Comparison of ENCODE assay signal across 21 cellular contexts in genomic region chr7:145692237-145692950, GRCh38.
DNase-seq lines count a peak whose midpoint lies in the region; FAIRE-seq and TF ChIP-seq lines count a peak whose summit lies in the region.
"Had no signal": no experiment of that assay in that cellular context is flagged by ENCODE, and none has a peak within 500 bp of the region (broad histone marks: within the 10 kb centered on the region; RNA-seq: fewer than 3 reads in every experiment).

No MANE protein-coding gene starts in this region.

- CTCF ChIA-PET in Caco-2 (lab: Charles Lee) (interaction anchor here (0.6 kb wide), 1 partner anchor 20 kb away, joined by 3 read pairs; no protein-coding TSS in a partner anchor), RWPE1 (lab: Yijun Ruan, JAX) (no interaction called here)

- intact Hi-C loops in Caco-2 (cut with micrococcal nuclease; ENCODE audit: unreplicated experiment) = no loop called here

- no peak overlapping the region for H3K4me3 Mint-ChIP-seq in Caco-2 (ENCODE audit: unreplicated experiment)
- no peak overlapping the region for H3K4me3 Mint-ChIP-seq in activated T-cell treated with anti-CD3 and anti-CD28 coated beads, Interleukin-2, amount 50 U/mL, for 24 hours

- H2BK120ac ChIP-seq in mesendoderm (ENCODE audit: low read depth, low read length) = no peak overlapping the region

- no CpG with 5 or more reads among the region's 3 CpGs for WGBS in mesendoderm (ENCODE audit: extremely low coverage, insufficient coverage, low lambda C conversion rate)

- H3K4ac ChIP-seq in mesendoderm (ENCODE audit: low read depth, low read length) = no peak overlapping the region

- peak overlapping the region; percentile 29 for H3K27ac Mint-ChIP-seq in Caco-2 (ENCODE audit: unreplicated experiment)
- H3K27ac Mint-ChIP-seq in activated T-cell treated with anti-CD3 and anti-CD28 coated beads, Interleukin-2, amount 50 U/mL, for 24 hours = no peak overlapping the region

- H3K9me3 Mint-ChIP-seq in Caco-2 (ENCODE audit: unreplicated experiment) = peaks cover 22% of the 10 kb centered on the region
- peaks cover 2% of the 10 kb centered on the region for H3K9me3 Mint-ChIP-seq in activated T-cell treated with anti-CD3 and anti-CD28 coated beads, Interleukin-2, amount 50 U/mL, for 24 hours

- no peaks in the 10 kb centered on the region for H3K79me2 ChIP-seq in mesendoderm (ENCODE audit: control insufficient read depth, insufficient read depth, low read length)

- no peak overlapping the region for H2BK5ac ChIP-seq in mesendoderm (ENCODE audit: low read length)

- DNase-seq in Caco-2 (peak; percentile 46 to 78), RWPE1 (ENCODE audit: low spot score) (peak; percentile 0), fibroblast of gingiva (ENCODE audit: low read depth) (peak; percentile 42), mesendoderm (peak; percentile 84), H54 (ENCODE audit: insufficient read length, low spot score) (no peak)
- no peak for DNase-seq in stimulated activated CD4-positive, alpha-beta T cell treated with anti-CD3 and anti-CD28 coated beads, Interleukin-12 subunit alpha, Interleukin-12 subunit beta, amount 100 ng/mL, for 4 hours
- DNase-seq in activated T-cell treated with anti-CD3 and anti-CD28 coated beads, Interleukin-2, amount 50 U/mL, for 24 hours = no peak
- DNase-seq in effector CD8-positive, alpha-beta T cell (lab: John Stamatoyannopoulos, UW) = no peak
- DNase-seq: activated CD4-positive, CD25-positive, alpha-beta regulatory T cell treated with anti-CD3 and anti-CD28 coated beads, Interleukin-2, amount 50 U/mL, for 72 hours; activated CD8-positive, alpha-beta memory T cell treated with anti-CD3 and anti-CD28 coated beads, Interleukin-2, amount 50 U/mL, for 48 hours; dorsolateral prefrontal cortex; GF-D8; KBM-7; kidney glomerular epithelial cell; NCI-H1092 treated with DMSO at 0.1 percent for 48 hours; NCI-H2081 treated with DMSO at 0.1 percent for 48 hours; NCI-H524; stimulated activated CD4-positive, alpha-beta T cell treated with anti-CD3 and anti-CD28 coated beads, Interleukin-4, amount 100 ng/mL, for 24 hours had no signal

- H3K27me3 Mint-ChIP-seq in Caco-2 (ENCODE audit: insufficient read depth, unreplicated experiment) = no peaks in the 10 kb centered on the region
- no peaks in the 10 kb centered on the region for H3K27me3 Mint-ChIP-seq in activated T-cell treated with anti-CD3 and anti-CD28 coated beads, Interleukin-2, amount 50 U/mL, for 24 hours

- no peak overlapping the region for H4K5ac ChIP-seq in mesendoderm (ENCODE audit: low read length)

- H2BK15ac ChIP-seq in mesendoderm (replicated peaks; ENCODE audit: low read depth) = peak overlapping the region; percentile 64

- H4K8ac ChIP-seq in mesendoderm (ENCODE audit: low read depth, low read length) = no peak overlapping the region

- peaks cover 5% of the 10 kb centered on the region; the same call in 1 of the 2 replicates for H3K4me1 ChIP-seq in Caco-2
- no peaks in the 10 kb centered on the region for H3K4me1 ChIP-seq in mesendoderm (ENCODE audit: control insufficient read depth, low read depth, low read length)
- H3K4me1 ChIP-seq: esophagus muscularis mucosa had no signal

- peaks cover 9% of the 10 kb centered on the region for H3K4me1 Mint-ChIP-seq in Caco-2 (ENCODE audit: low read depth, unreplicated experiment)
- H3K4me1 Mint-ChIP-seq in activated T-cell treated with anti-CD3 and anti-CD28 coated beads, Interleukin-2, amount 50 U/mL, for 24 hours (ENCODE audit: low read depth) = no peaks in the 10 kb centered on the region

- no peak overlapping the region for H2AK5ac ChIP-seq in mesendoderm (ENCODE audit: low read length)

- no peak for FAIRE-seq in H54 (lab: Jason Lieb, UNC)
- FAIRE-seq: GM12891 had no signal

- H3K79me1 ChIP-seq in mesendoderm (ENCODE audit: low read length) = no peaks in the 10 kb centered on the region

- H3K36me3 Mint-ChIP-seq in Caco-2 (ENCODE audit: insufficient read depth, unreplicated experiment) = no peaks in the 10 kb centered on the region
- H3K36me3 Mint-ChIP-seq in activated T-cell treated with anti-CD3 and anti-CD28 coated beads, Interleukin-2, amount 50 U/mL, for 24 hours (ENCODE audit: low read depth) = no peaks in the 10 kb centered on the region

- H3K27me3 ChIP-seq in Caco-2 (replicated peaks; ENCODE audit: control insufficient read depth, insufficient read depth, low read length) (no peaks in the 10 kb centered on the region), mesendoderm (ENCODE audit: insufficient read depth, low read length, poor library complexity) (no peaks in the 10 kb centered on the region)
- H3K27me3 ChIP-seq: dorsolateral prefrontal cortex, esophagus muscularis mucosa had no signal

- no peak overlapping the region for H3K18ac ChIP-seq in mesendoderm (ENCODE audit: low read length)

- no peak for TF ChIP-seq CTCF in Caco-2 (IDR thresholded peaks at IDR 0.05; ENCODE audit: insufficient read depth in 1 of 2, low read depth in 1 of 2, low read length in 1 of 2, severe bottlenecking in 1 of 2, unreplicated experiment in 1 of 2)
- no peak for TF ChIP-seq CTCF in RWPE1 (conservative IDR thresholded peaks at IDR 0.05; ENCODE audit: low read depth)

- POLR2A ChIA-PET in Caco-2 (lab: Charles Lee) = no interaction called here
- POLR2A ChIA-PET in RWPE1 (lab: Yijun Ruan, JAX; ENCODE audit: low non-redundant PET) = no interaction called here

- H3K23ac ChIP-seq in mesendoderm (ENCODE audit: low read length) = no peak overlapping the region

- H3K56ac ChIP-seq in mesendoderm (ENCODE audit: low read length) = no peak overlapping the region

- no peak for TF ChIP-seq POLR2A in H54 (IDR thresholded peaks at IDR 0.05; ENCODE audit: low read depth, low read length)

- H3K36me3 ChIP-seq in Caco-2 (ENCODE audit: control insufficient read depth, insufficient read depth, low read length) (no peaks in the 10 kb centered on the region), mesendoderm (ENCODE audit: control insufficient read depth, insufficient read depth, low read length) (no peaks in the 10 kb centered on the region)
- H3K36me3 ChIP-seq: esophagus muscularis mucosa had no signal

- H3K4me3 ChIP-seq in Caco-2 (ENCODE audit: low read depth, low read length) (no peak overlapping the region), mesendoderm (ENCODE audit: low read length) (no peak overlapping the region)
- H3K4me3 ChIP-seq: dorsolateral prefrontal cortex, esophagus muscularis mucosa had no signal

- no peaks in the 10 kb centered on the region; the same call in 1 of the 2 replicates for H3K9me3 ChIP-seq in Caco-2
- H3K9me3 ChIP-seq: esophagus muscularis mucosa had no signal

- no TSS peak for BruUV-seq in Caco-2 (replicated peaks; lab: Mats Ljungman, UMichigan)

- H3K27ac ChIP-seq in RWPE1 (no peak overlapping the region), mesendoderm (ENCODE audit: low read depth, low read length) (no peak overlapping the region)
- H3K27ac ChIP-seq: dorsolateral prefrontal cortex, esophagus muscularis mucosa, HL-60 had no signal

- H3K4me2 ChIP-seq in mesendoderm (ENCODE audit: low read length) = no peak overlapping the region

- H3K9ac ChIP-seq in mesendoderm (ENCODE audit: low read length) = no peak overlapping the region

Comparison
In these comparisons a context has a peak if more than half of its experiments do, and no peak if none do; other contexts are left out.
1. DNase-seq: peak in Caco-2 (2 of 2), RWPE1 (single experiment), fibroblast of gingiva (single experiment) and mesendoderm (single experiment); none in stimulated activated CD4-positive, alpha-beta T cell treated with anti-CD3 and anti-CD28 coated beads, Interleukin-12 subunit alpha, Interleukin-12 subunit beta, amount 100 ng/mL, for 4 hours (single experiment), H54 (single experiment), activated T-cell treated with anti-CD3 and anti-CD28 coated beads, Interleukin-2, amount 50 U/mL, for 24 hours (single experiment) and effector CD8-positive, alpha-beta T cell (single experiment).